ENCODE assay signal across 17 cellular contexts in the genomic region with DNA sequence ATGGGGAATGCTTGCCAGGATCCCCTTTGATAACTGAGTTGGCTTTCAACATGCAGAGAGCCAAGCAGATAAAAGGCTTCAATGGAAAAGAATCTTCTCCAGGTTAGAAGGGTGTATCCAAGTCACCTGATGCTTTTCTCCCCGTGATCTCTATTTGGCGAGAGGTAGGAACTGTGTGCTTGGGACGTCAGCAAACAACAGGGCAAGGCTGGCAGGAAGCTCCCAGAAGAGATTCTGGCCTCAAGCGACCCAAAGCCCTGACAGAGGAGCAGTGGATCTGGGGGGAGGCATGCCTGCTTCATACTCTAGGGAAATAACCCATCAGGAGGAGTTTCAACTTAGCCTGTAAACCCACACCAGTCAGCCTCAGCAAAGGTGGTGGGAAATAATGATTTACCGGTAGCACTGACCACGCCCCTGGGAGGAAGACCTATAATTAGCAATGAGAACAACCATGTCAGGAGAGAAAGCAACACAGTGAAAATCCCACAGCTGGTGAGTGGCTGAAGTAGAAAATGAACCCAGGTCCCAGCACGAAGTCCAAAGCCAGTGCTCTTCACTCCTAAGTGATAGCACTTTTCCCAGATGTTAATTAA.
DNase-seq lines count a peak whose midpoint lies in the region; ATAC-seq and TF ChIP-seq lines count a peak whose summit lies in the region.
"Had no signal": no experiment of that assay in that cellular context is flagged by ENCODE, and none has a peak within 500 bp of the region (broad histone marks: within the 10 kb centered on the region; RNA-seq: fewer than 3 reads in every experiment).

No MANE protein-coding gene starts in this region.

- intact Hi-C loops in prostate gland (cut with DNase I): no loop called here

- H3K36me3 ChIP-seq in prostate gland (no peaks in the 10 kb centered on the region), SJCRH30 (no peaks in the 10 kb centered on the region)
- H3K36me3 ChIP-seq: thyroid gland had no signal

- TF ChIP-seq POLR2A in prostate gland (IDR thresholded peaks at IDR 0.05): no peak

- peak; percentile 65 for ATAC-seq in GM21825 (IDR thresholded peaks at IDR 0.05; ENCODE audit: unreplicated experiment)

- TF ChIP-seq CTCF in prostate gland (IDR thresholded peaks at IDR 0.05) (no peak), GM10266 (IDR thresholded peaks at IDR 0.05; ENCODE audit: control insufficient read depth, insufficient read depth, low read depth, missing control alignments) (no peak)

- H3K4me3 ChIP-seq in prostate gland: no peak overlapping the region
- no peak overlapping the region for H3K4me3 ChIP-seq in SJCRH30
- H3K4me3 ChIP-seq: thyroid gland had no signal

- 59% methylated on average over 7 of the region's 7 CpGs for WGBS in prostate gland

- H3K4me1 ChIP-seq in prostate gland (replicated peaks) (no peaks in the 10 kb centered on the region), SJCRH30 (no peaks in the 10 kb centered on the region)
- H3K4me1 ChIP-seq: thyroid gland had no signal

- H3K27ac ChIP-seq in prostate gland (peak overlapping the region; percentile 83 to 95), SJCRH30 (no peak overlapping the region)
- H3K27ac ChIP-seq: thyroid gland had no signal

- H3K27me3 ChIP-seq in prostate gland (replicated peaks; ENCODE audit: insufficient read depth): no peaks in the 10 kb centered on the region
- H3K27me3 ChIP-seq in SJCRH30: no peaks in the 10 kb centered on the region
- H3K27me3 ChIP-seq: thyroid gland had no signal

- H3K9me3 ChIP-seq in prostate gland: no peaks in the 10 kb centered on the region
- H3K9me3 ChIP-seq in SJCRH30 (replicated peaks): no peaks in the 10 kb centered on the region
- H3K9me3 ChIP-seq: thyroid gland had no signal

- DNase-seq in DMS153 (lab: John Stamatoyannopoulos, UW): peak; percentile 41
- no peak for DNase-seq in DMS153 treated with DMSO at 0.1 percent for 48 hours (lab: John Stamatoyannopoulos, UW; ENCODE audit: unreplicated experiment)
- peak; percentile 85 for DNase-seq in NCI-H748 treated with DMSO at 0.1 percent for 48 hours (lab: John Stamatoyannopoulos, UW)
- no peak for DNase-seq in prostate gland (ENCODE audit: low spot score)
- DNase-seq in activated CD4-positive, alpha-beta T cell treated with anti-CD3 and anti-CD28 coated beads for 48 hours: no peak
- no peak for DNase-seq in GM10266 (ENCODE audit: extremely low spot score)
- no peak for DNase-seq in SJCRH30
- DNase-seq: 8988T; activated effector memory CD4-positive, alpha-beta T cell treated with Interleukin-2 at 50 U/mL for 16 hours; aorta; CD4-positive, alpha-beta T cell; mesendoderm; NCI-H524; right cardiac atrium; stimulated activated CD4-positive, alpha-beta T cell treated with anti-CD3 and anti-CD28 coated beads, Interleukin-2, amount 100 ng/mL, for 24 hours; thyroid gland had no signal

Comparison
In these comparisons a context has a peak if more than half of its experiments do, and no peak if none do; other contexts are left out.
1. DNase-seq: peak in DMS153 (single experiment) and NCI-H748 treated with DMSO at 0.1 percent for 48 hours (single experiment); none in DMS153 treated with DMSO at 0.1 percent for 48 hours (single experiment), prostate gland (single experiment), activated CD4-positive, alpha-beta T cell treated with anti-CD3 and anti-CD28 coated beads for 48 hours (single experiment), GM10266 (single experiment) and SJCRH30 (0 of 2).